8 cellular contexts compared by ENCODE assay signal in the genomic region with DNA sequence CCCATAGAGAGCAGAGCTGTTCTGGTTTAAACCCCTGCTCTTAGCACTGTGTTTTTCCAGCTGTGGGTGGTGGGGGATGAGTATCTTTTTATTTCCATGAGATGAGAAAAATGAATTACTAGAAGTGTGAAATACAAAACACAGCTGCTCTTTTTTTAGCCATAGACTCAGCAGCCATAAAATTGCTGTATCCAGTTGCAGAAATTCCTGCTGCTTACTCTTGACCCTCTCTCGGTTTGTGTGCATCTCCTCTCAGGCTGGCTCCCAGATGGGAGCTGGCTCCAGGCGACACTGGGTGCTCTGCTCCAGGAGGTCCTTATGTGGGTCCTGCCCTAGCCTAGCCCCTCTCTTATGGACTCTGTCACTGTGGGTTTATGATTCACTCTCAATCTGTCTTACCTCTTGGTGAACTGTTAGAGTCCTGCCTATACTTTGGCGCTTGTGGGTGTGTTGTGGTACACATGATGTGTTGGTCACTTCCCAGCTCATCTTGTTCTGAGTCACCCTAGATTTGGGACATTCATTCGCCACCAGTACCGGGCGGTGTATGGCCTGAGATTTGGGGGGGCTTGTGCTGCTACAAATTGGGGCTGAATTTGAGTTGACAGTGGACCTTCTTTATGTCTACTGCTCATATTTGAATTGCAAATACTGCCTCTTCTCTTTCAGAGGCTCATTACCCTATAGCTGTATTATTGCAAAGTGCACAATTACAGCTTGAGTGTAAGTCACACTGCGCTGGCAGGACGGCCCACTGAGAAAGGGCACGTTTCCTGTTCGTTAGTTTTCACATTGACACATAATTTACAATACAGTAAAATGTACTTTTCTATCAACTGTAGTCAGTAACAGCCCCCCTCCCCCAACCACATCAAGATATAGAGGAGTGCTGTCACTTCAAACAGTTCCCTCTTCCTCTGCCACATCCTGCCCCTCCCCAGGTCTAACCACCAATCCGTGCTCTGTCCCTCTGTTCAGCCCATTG.
DNase-seq lines count a peak whose midpoint lies in the region; ATAC-seq and FAIRE-seq lines count a peak whose summit lies in the region.

No MANE protein-coding gene starts in this region.

- peak; percentile 51 for ATAC-seq in GM18861 (IDR thresholded peaks at IDR 0.05; ENCODE audit: unreplicated experiment)
- ATAC-seq in HG03460 (IDR thresholded peaks at IDR 0.05; ENCODE audit: unreplicated experiment): peak; percentile 63

- peak; percentile 77 for DNase-seq in activated CD4-positive, alpha-beta T cell treated with anti-CD3 and anti-CD28 coated beads for 48 hours
- DNase-seq in stimulated activated CD4-positive, alpha-beta T cell treated with anti-CD3 and anti-CD28 coated beads, Interleukin-1b, Interleukin-23, amount 100 ng/mL, for 24 hours (ENCODE audit: low read depth in 4 of 4, low spot score in 1 of 4): peak; percentile 10 to 57 (median 24)
- DNase-seq in 8988T (no peak), NCI-H345 treated with DMSO at 0.1 percent for 48 hours (lab: John Stamatoyannopoulos, UW; ENCODE audit: unreplicated experiment) (no peak), NCI-H748 treated with DMSO at 0.1 percent for 48 hours (lab: John Stamatoyannopoulos, UW) (no peak)

- FAIRE-seq in endometrium (lab: Jason Lieb, UNC): peak; percentile 18

Comparison
In these comparisons a context has a peak if more than half of its experiments do, and no peak if none do; other contexts are left out.
1. DNase-seq: peak in activated CD4-positive, alpha-beta T cell treated with anti-CD3 and anti-CD28 coated beads for 48 hours (single experiment) and stimulated activated CD4-positive, alpha-beta T cell treated with anti-CD3 and anti-CD28 coated beads, Interleukin-1b, Interleukin-23, amount 100 ng/mL, for 24 hours (4 of 4); none in 8988T (single experiment), NCI-H345 treated with DMSO at 0.1 percent for 48 hours (single experiment) and NCI-H748 treated with DMSO at 0.1 percent for 48 hours (single experiment).